In genomic region chr17:65208753-65209152, GRCh38 we compare ENCODE assay signal across 14 cellular contexts.
DNase-seq lines count a peak whose midpoint lies in the region; ATAC-seq and TF ChIP-seq lines count a peak whose summit lies in the region.
"Had no signal": no experiment of that assay in that cellular context is flagged by ENCODE, and none has a peak within 500 bp of the region (broad histone marks: within the 10 kb centered on the region; RNA-seq: fewer than 3 reads in every experiment).

No MANE protein-coding gene starts in this region.

- TF ChIP-seq CTCF in right atrium auricular region (IDR thresholded peaks at IDR 0.05) (no peak), endodermal cell (conservative IDR thresholded peaks at IDR 0.05) (no peak)

- no peaks in the 10 kb centered on the region for H3K4me1 Mint-ChIP-seq in endodermal cell
- peaks cover 19% of the 10 kb centered on the region for H3K4me1 Mint-ChIP-seq in activated T-cell treated with anti-CD3 and anti-CD28 coated beads, Interleukin-2, amount 50 U/mL, for 72 hours (ENCODE audit: low read depth)
- H3K4me1 Mint-ChIP-seq: CD4-positive, CD25-positive, alpha-beta regulatory T cell had no signal

- no peaks in the 10 kb centered on the region for H3K36me3 Mint-ChIP-seq in endodermal cell (ENCODE audit: low read depth)
- H3K36me3 Mint-ChIP-seq in activated T-cell treated with anti-CD3 and anti-CD28 coated beads, Interleukin-2, amount 50 U/mL, for 72 hours (ENCODE audit: insufficient read depth in 2 of 2) = no peaks in the 10 kb centered on the region
- H3K36me3 Mint-ChIP-seq: CD4-positive, CD25-positive, alpha-beta regulatory T cell had no signal

- H3K27me3 Mint-ChIP-seq in endodermal cell (ENCODE audit: insufficient read depth) = no peaks in the 10 kb centered on the region
- peaks cover 14% of the 10 kb centered on the region for H3K27me3 Mint-ChIP-seq in activated T-cell treated with anti-CD3 and anti-CD28 coated beads, Interleukin-2, amount 50 U/mL, for 72 hours (ENCODE audit: low read depth)

- intact Hi-C loops in sciatic nerve (cut with DNase I) = no loop called here
- intact Hi-C loops in aorta (cut with DNase I) = no loop called here

- in situ Hi-C loops in SK-MEL-5 (cut with HindIII; ENCODE audit: low pct_unique_long_range_greater_than_20kb, low sequenced_read_pairs) = loop anchor here (5.0 to 10.0 kb wide), 2 partner anchors 101 to 166 kb away; no protein-coding TSS in a partner anchor

- no peaks in the 10 kb centered on the region for H3K9me3 Mint-ChIP-seq in endodermal cell
- H3K9me3 Mint-ChIP-seq in activated T-cell treated with anti-CD3 and anti-CD28 coated beads, Interleukin-2, amount 50 U/mL, for 72 hours = no peaks in the 10 kb centered on the region
- H3K9me3 Mint-ChIP-seq: CD4-positive, CD25-positive, alpha-beta regulatory T cell had no signal

- no peak overlapping the region for H3K4me3 ChIP-seq in right atrium auricular region
- no peak overlapping the region for H3K4me3 ChIP-seq in aorta (ENCODE audit: low read length in 2 of 2)
- no peak overlapping the region for H3K4me3 ChIP-seq in endodermal cell (ENCODE audit: low read length)
- H3K4me3 ChIP-seq: A549, GM12878, GM23248 had no signal

- H3K9ac ChIP-seq in endodermal cell (ENCODE audit: extremely low read depth, low read length, poor library complexity, severe bottlenecking) = no peak overlapping the region
- H3K9ac ChIP-seq: GM23248 had no signal

- 46 to 49% methylated on average over 2 of the region's 2 CpGs for WGBS in aorta, 2 donors
- WGBS in endodermal cell (ENCODE audit: insufficient coverage in 1 of 2, insufficient read length in 1 of 2), 2 experiments = 61 to 71% methylated on average over 1 to 2 of the region's 2 CpGs

- DNase-seq in COLO829 (ENCODE audit: low spot score) (peak; percentile 91), SK-MEL-5 (ENCODE audit: low read depth, low spot score) (peak; percentile 89), medulla oblongata (ENCODE audit: extremely low spot score) (peak; percentile 8), sciatic nerve (ENCODE audit: low spot score) (peak; percentile 44), right atrium auricular region (ENCODE audit: low spot score) (no peak), aorta (no peak), endodermal cell (no peak)
- DNase-seq in activated T-cell treated with anti-CD3 and anti-CD28 coated beads, Interleukin-2, amount 50 U/mL, for 72 hours = no peak
- DNase-seq: Calu3; CD4-positive, CD25-positive, alpha-beta regulatory T cell; DMS79; GM23248 had no signal

- H3K36me3 ChIP-seq in right atrium auricular region (no peaks in the 10 kb centered on the region), aorta (ENCODE audit: control insufficient read depth in 1 of 2, insufficient read depth in 2 of 2, low read length in 1 of 2) (no peaks in the 10 kb centered on the region), endodermal cell (ENCODE audit: control insufficient read depth, insufficient read depth, low read length) (no peaks in the 10 kb centered on the region)

- no peaks in the 10 kb centered on the region for H3K4me1 ChIP-seq in right atrium auricular region
- no peaks in the 10 kb centered on the region for H3K4me1 ChIP-seq in aorta (ENCODE audit: control insufficient read depth in 1 of 2, insufficient read depth in 2 of 2, low read length in 2 of 2)
- no peaks in the 10 kb centered on the region for H3K4me1 ChIP-seq in endodermal cell (ENCODE audit: control insufficient read depth, insufficient read depth, low read length)
- H3K4me1 ChIP-seq: A549 had no signal

- H3K27ac ChIP-seq in right atrium auricular region = no peak overlapping the region
- H3K27ac ChIP-seq in aorta (ENCODE audit: low read depth in 1 of 2, low read length in 2 of 2) = no peak overlapping the region
- no peak overlapping the region for H3K27ac ChIP-seq in endodermal cell (ENCODE audit: low read depth, low read length)
- H3K27ac ChIP-seq: A549, GM23248 had no signal

- no peak overlapping the region for H3K4me3 Mint-ChIP-seq in endodermal cell
- H3K4me3 Mint-ChIP-seq in activated T-cell treated with anti-CD3 and anti-CD28 coated beads, Interleukin-2, amount 50 U/mL, for 72 hours = no peak overlapping the region
- H3K4me3 Mint-ChIP-seq: CD4-positive, CD25-positive, alpha-beta regulatory T cell had no signal

- no peaks in the 10 kb centered on the region for H3K27me3 ChIP-seq in right atrium auricular region
- H3K27me3 ChIP-seq in aorta (ENCODE audit: control insufficient read depth in 1 of 2, insufficient read depth in 2 of 2, low read length in 1 of 2) = no peaks in the 10 kb centered on the region
- no peaks in the 10 kb centered on the region for H3K27me3 ChIP-seq in endodermal cell (ENCODE audit: control insufficient read depth, insufficient read depth, low read length, poor library complexity, severe bottlenecking)

- no peak overlapping the region for H3K27ac Mint-ChIP-seq in endodermal cell
- no peak overlapping the region for H3K27ac Mint-ChIP-seq in activated T-cell treated with anti-CD3 and anti-CD28 coated beads, Interleukin-2, amount 50 U/mL, for 72 hours
- H3K27ac Mint-ChIP-seq: CD4-positive, CD25-positive, alpha-beta regulatory T cell had no signal

- peak; percentile 78 for ATAC-seq in sciatic nerve
- ATAC-seq in aorta (ENCODE audit: low FRiP score) = no peak
- no peak for ATAC-seq in activated T-cell treated with anti-CD3 and anti-CD28 coated beads, Interleukin-2, amount 50 U/mL, for 72 hours (replicated peaks in 1 of 2)
- ATAC-seq: A549, GM12878 had no signal

- H3K9me3 ChIP-seq in right atrium auricular region (no peaks in the 10 kb centered on the region), aorta (ENCODE audit: control insufficient read depth, low read length) (no peaks in the 10 kb centered on the region), endodermal cell (ENCODE audit: control insufficient read depth, low read length) (no peaks in the 10 kb centered on the region)
- H3K9me3 ChIP-seq: A549 had no signal

Comparison
In these comparisons a context has a peak if more than half of its experiments do, and no peak if none do; other contexts are left out.
1. DNase-seq: peak in COLO829 (single experiment), SK-MEL-5 (single experiment), medulla oblongata (single experiment) and sciatic nerve (single experiment); none in right atrium auricular region (single experiment), aorta (0 of 2), endodermal cell (single experiment) and activated T-cell treated with anti-CD3 and anti-CD28 coated beads, Interleukin-2, amount 50 U/mL, for 72 hours (0 of 2).